Comparison of ENCODE assay signal across 18 cellular contexts in the genomic region with DNA sequence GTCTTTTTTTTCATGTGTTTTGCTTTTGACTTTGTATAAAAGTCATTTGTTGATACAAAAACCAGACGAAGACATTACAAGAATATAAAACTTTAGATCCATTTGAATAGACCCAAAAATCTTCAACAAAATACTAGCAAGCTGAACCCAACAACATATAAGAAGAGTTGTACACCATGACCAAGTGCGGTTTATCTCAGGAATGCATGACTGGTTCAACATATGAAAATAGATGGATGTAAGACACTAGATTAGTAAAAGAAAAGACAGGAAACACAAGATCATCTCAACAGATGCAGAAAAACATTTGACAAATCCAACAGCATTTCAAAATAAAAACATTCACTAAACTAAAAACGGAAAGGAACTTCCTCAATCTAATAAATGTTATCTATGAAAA.
"Had no signal": no experiment of that assay in that cellular context is flagged by ENCODE, and none has a peak within 500 bp of the region (broad histone marks: within the 10 kb centered on the region; RNA-seq: fewer than 3 reads in every experiment).

No MANE protein-coding gene starts in this region.

- H3K36me3 ChIP-seq: cardiac muscle cell, lower lobe of right lung, ovary, prostate gland, transverse colon had no signal

- H3K4me1 ChIP-seq: lower lobe of right lung, prostate gland, stomach, transverse colon had no signal

- H3K4me3 ChIP-seq: cardiac muscle cell, lower lobe of right lung, ovary, prostate gland, stomach, transverse colon had no signal

- H3K27me3 ChIP-seq: cardiac muscle cell, foreskin keratinocyte, ovary, stomach, transverse colon had no signal

- DNase-seq: activated CD4-positive, alpha-beta memory T cell treated with anti-CD3 and anti-CD28 coated beads for 36 hours; activated CD4-positive, alpha-beta T cell treated with anti-CD3 and anti-CD28 coated beads for 48 hours; activated naive CD4-positive, alpha-beta T cell treated with anti-CD3 and anti-CD28 coated beads for 36 hours; activated naive CD8-positive, alpha-beta T cell treated with anti-CD3 and anti-CD28 coated beads, Interleukin-2, amount 10 ng/mL, durations not matched to agents 7 days and 5 days; activated T-cell treated with anti-CD3 and anti-CD28 coated beads, Interleukin-2, amount 50 U/mL, for 48 hours; effector CD4-positive, alpha-beta T cell; erythroblast; foreskin keratinocyte; lower lobe of right lung; mesendoderm; ovary; stimulated activated CD4-positive, alpha-beta T cell treated with anti-CD3 and anti-CD28 coated beads, Interleukin-12 subunit alpha, Interleukin-12 subunit beta, amount 100 ng/mL, for 4 hours; stimulated activated CD4-positive, alpha-beta T cell treated with anti-CD3 and anti-CD28 coated beads, Interleukin-4, amount 100 ng/mL, for 4 hours; stomach; T-cell; transverse colon had no signal

- H3K27ac ChIP-seq: cardiac muscle cell, foreskin keratinocyte, lower lobe of right lung, ovary, prostate gland, stomach, transverse colon had no signal

- H3K9me3 ChIP-seq: lower lobe of right lung, ovary, prostate gland, stomach, transverse colon had no signal
